9 cellular contexts compared by ENCODE assay signal in genomic region chr3:136070953-136071949, GRCh38.
DNase-seq lines count a peak whose midpoint lies in the region; ATAC-seq, FAIRE-seq and TF ChIP-seq lines count a peak whose summit lies in the region.
"Had no signal": no experiment of that assay in that cellular context is flagged by ENCODE, and none has a peak within 500 bp of the region (broad histone marks: within the 10 kb centered on the region; RNA-seq: fewer than 3 reads in every experiment).

No MANE protein-coding gene starts in this region.

- POLR2A ChIA-PET in Panc1 (lab: Charles Lee) = interaction anchor here (0.6 kb wide), 1 partner anchor 708 kb away, joined by 3 read pairs; no protein-coding TSS in a partner anchor

- H3K9me3 ChIP-seq in Panc1 (ENCODE audit: control insufficient read depth, insufficient read depth, low read depth, low read length) (no peaks in the 10 kb centered on the region), gastrocnemius medialis (no peaks in the 10 kb centered on the region), Peyer's patch (no peaks in the 10 kb centered on the region)

- TF ChIP-seq CTCF in Panc1 (IDR thresholded peaks at IDR 0.05) (peak; percentile 55), gastrocnemius medialis (IDR thresholded peaks at IDR 0.05 in 4 of 5, conservative IDR thresholded peaks at IDR 0.05 in 1 of 5) (peak in 1 of 5 experiments; percentile 31), Peyer's patch (IDR thresholded peaks at IDR 0.05) (peak in 1 of 6 experiments; percentile 7)

- no peak for DNase-seq in GM12891 (ENCODE audit: insufficient read length, low spot score)
- DNase-seq in Panc1 (ENCODE audit: low read depth, low spot score) = no peak
- DNase-seq in fibroblast of peridontal ligament (ENCODE audit: extremely low read depth) = peak; percentile 49
- DNase-seq in gastrocnemius medialis = peak in 1 of 2 donors; percentile 25
- no peak for DNase-seq in Peyer's patch
- DNase-seq in HuH-7.5 (ENCODE audit: low spot score) = no peak
- DNase-seq: naive B cell had no signal

- BruUV-seq in Panc1 (replicated peaks; lab: Mats Ljungman, UMichigan) = no TSS peak

- CTCF ChIA-PET in Panc1 (lab: Charles Lee) = interaction anchor here (0.9 kb wide), 1 partner anchor 681 kb away, joined by 3 read pairs; the partner anchor contains the start of gene STAG1

- peak; percentile 83 for ATAC-seq in Panc1
- ATAC-seq in gastrocnemius medialis = peak; percentile 8 to 34
- no peak for ATAC-seq in GM21717 (IDR thresholded peaks at IDR 0.05; ENCODE audit: unreplicated experiment)
- ATAC-seq in GM19328 (IDR thresholded peaks at IDR 0.05; ENCODE audit: unreplicated experiment) = no peak

- in situ Hi-C loops in Panc1 (cut with HindIII; ENCODE audit: low pct_unique_long_range_greater_than_20kb, low sequenced_read_pairs) (no loop called here), gastrocnemius medialis (cut with MboI; ENCODE audit: low sequenced_read_pairs in 4 of 4) (loop anchor here (10.0 kb wide), 4 partner anchors 674 to 954 kb away; partner anchors contain the start of gene STAG1 (in 1 of the 4))

- no peaks in the 10 kb centered on the region for H3K27me3 ChIP-seq in Panc1 (ENCODE audit: control insufficient read depth, insufficient read depth, low read length)
- no peaks in the 10 kb centered on the region for H3K27me3 ChIP-seq in gastrocnemius medialis
- H3K27me3 ChIP-seq in Peyer's patch = no peaks in the 10 kb centered on the region

- H3K4me1 ChIP-seq in Panc1 (ENCODE audit: control insufficient read depth, insufficient read depth, low read length) (peaks cover 20% of the 10 kb centered on the region), gastrocnemius medialis (peaks cover 33 to 45% of the 10 kb centered on the region in 2 donors), Peyer's patch (no peaks in the 10 kb centered on the region)

- peak; percentile 33 for FAIRE-seq in GM12891 (lab: Jason Lieb, UNC)

- no peak for TF ChIP-seq POLR2A in GM12891 (IDR thresholded peaks at IDR 0.05; ENCODE audit: low read depth, low read length)
- no peak for TF ChIP-seq POLR2A in gastrocnemius medialis (IDR thresholded peaks at IDR 0.05)
- no peak for TF ChIP-seq POLR2A in Peyer's patch (IDR thresholded peaks at IDR 0.05)

- H3K4me3 ChIP-seq in Panc1 (ENCODE audit: low read depth in 2 of 2, low read length in 2 of 2) = no peak overlapping the region
- no peak overlapping the region for H3K4me3 ChIP-seq in gastrocnemius medialis
- H3K4me3 ChIP-seq in Peyer's patch = no peak overlapping the region

- peak overlapping the region; percentile 29; the same call in 1 of the 2 replicates for H3K27ac ChIP-seq in Panc1 (ENCODE audit: low read length)
- peak overlapping the region; percentile 66 to 81 (median 77) for H3K27ac ChIP-seq in gastrocnemius medialis
- peak overlapping the region in 1 of 4 donors; percentile 23 for H3K27ac ChIP-seq in Peyer's patch

- intact Hi-C loops in Panc1 (cut with micrococcal nuclease; ENCODE audit: unreplicated experiment) = loop anchor here (2.0 to 10.0 kb wide), 3 partner anchors 174 to 320 kb away; no protein-coding TSS in a partner anchor
- intact Hi-C loops in gastrocnemius medialis (cut with DNase I; ENCODE audit: low total_unique reads) = loop anchor here (5.0 kb wide), 1 partner anchor 791 kb away; the partner anchor contains the start of gene NCK1

- H3K36me3 ChIP-seq in Panc1 (ENCODE audit: control insufficient read depth, insufficient read depth, low read length) (no peaks in the 10 kb centered on the region), gastrocnemius medialis (no peaks in the 10 kb centered on the region), Peyer's patch (no peaks in the 10 kb centered on the region)

TF ChIP-seq in GM12891, 5 proteins besides CTCF, POLR2A, EP300 and RAD21:
- TF ChIP-seq SPI1 (IDR thresholded peaks at IDR 0.05; ENCODE audit: low read depth, low read length) = no peak
- TF ChIP-seq TAF1 (IDR thresholded peaks at IDR 0.05; ENCODE audit: low read depth, low read length) = no peak
- TF ChIP-seq POLR2AphosphoS5 (IDR thresholded peaks at IDR 0.05; ENCODE audit: low read depth, low read length) = no peak
- TF ChIP-seq PAX5 (IDR thresholded peaks at IDR 0.05; ENCODE audit: insufficient read depth, low read length, severe bottlenecking) = no peak
- TF ChIP-seq POU2F2 (IDR thresholded peaks at IDR 0.05; ENCODE audit: low read depth, low read length) = no peak
TF ChIP-seq in GM12891: peak in this region for 0.

Comparison
In these comparisons a context has a peak if more than half of its experiments do, and no peak if none do; other contexts are left out.
1. ATAC-seq: peak in Panc1 (single experiment) and gastrocnemius medialis (2 of 2); none in GM21717 (single experiment) and GM19328 (single experiment).